Comparison of ENCODE assay signal across 1 cellular context in genomic region chr4:74930166-74930565, GRCh38.
TF ChIP-seq lines count a peak whose summit lies in the region.

No MANE protein-coding gene starts in this region.

TF ChIP-seq in GM12878, 131 proteins besides CTCF, POLR2A, EP300 and RAD21 (continued from another document and continues in another):
- TF ChIP-seq MXI1 (IDR thresholded peaks at IDR 0.05; ENCODE audit: low read depth, low read length) = no peak
- no peak for TF ChIP-seq ZNF622 (IDR thresholded peaks at IDR 0.05)
- no peak for TF ChIP-seq STAT3 (IDR thresholded peaks at IDR 0.05; ENCODE audit: low read depth, low read length)
- TF ChIP-seq MEF2B (IDR thresholded peaks at IDR 0.05; ENCODE audit: partially characterized antibody, poor library complexity, severe bottlenecking) = no peak
- TF ChIP-seq CHD4 (IDR thresholded peaks at IDR 0.05) = no peak
- peak; percentile 66; the same call in 1 of the 2 replicates for TF ChIP-seq ATF2 (IDR thresholded peaks at IDR 0.05; ENCODE audit: low read length)
- TF ChIP-seq ZNF384 (IDR thresholded peaks at IDR 0.05; ENCODE audit: borderline replicate concordance, low read depth, low read length) = no peak
- TF ChIP-seq CBX5 (IDR thresholded peaks at IDR 0.05; ENCODE audit: low read depth) = no peak
- TF ChIP-seq RELA (IDR thresholded peaks at IDR 0.05; ENCODE audit: borderline replicate concordance, partially characterized antibody) = no peak
- no peak for TF ChIP-seq ZNF217 (IDR thresholded peaks at IDR 0.05)
- TF ChIP-seq FOXM1 (IDR thresholded peaks at IDR 0.05; ENCODE audit: low read depth, low read length) = peak; percentile 72
- no peak for TF ChIP-seq SP1 (IDR thresholded peaks at IDR 0.05; ENCODE audit: low read depth, low read length)
- TF ChIP-seq, protein P1, sequence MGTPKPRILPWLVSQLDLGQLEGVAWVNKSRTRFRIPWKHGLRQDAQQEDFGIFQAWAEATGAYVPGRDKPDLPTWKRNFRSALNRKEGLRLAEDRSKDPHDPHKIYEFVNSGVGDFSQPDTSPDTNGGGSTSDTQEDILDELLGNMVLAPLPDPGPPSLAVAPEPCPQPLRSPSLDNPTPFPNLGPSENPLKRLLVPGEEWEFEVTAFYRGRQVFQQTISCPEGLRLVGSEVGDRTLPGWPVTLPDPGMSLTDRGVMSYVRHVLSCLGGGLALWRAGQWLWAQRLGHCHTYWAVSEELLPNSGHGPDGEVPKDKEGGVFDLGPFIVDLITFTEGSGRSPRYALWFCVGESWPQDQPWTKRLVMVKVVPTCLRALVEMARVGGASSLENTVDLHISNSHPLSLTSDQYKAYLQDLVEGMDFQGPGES (IDR thresholded peaks at IDR 0.05) = no peak
- TF ChIP-seq SMARCA5 (IDR thresholded peaks at IDR 0.05) = no peak
- TF ChIP-seq, protein P2, sequence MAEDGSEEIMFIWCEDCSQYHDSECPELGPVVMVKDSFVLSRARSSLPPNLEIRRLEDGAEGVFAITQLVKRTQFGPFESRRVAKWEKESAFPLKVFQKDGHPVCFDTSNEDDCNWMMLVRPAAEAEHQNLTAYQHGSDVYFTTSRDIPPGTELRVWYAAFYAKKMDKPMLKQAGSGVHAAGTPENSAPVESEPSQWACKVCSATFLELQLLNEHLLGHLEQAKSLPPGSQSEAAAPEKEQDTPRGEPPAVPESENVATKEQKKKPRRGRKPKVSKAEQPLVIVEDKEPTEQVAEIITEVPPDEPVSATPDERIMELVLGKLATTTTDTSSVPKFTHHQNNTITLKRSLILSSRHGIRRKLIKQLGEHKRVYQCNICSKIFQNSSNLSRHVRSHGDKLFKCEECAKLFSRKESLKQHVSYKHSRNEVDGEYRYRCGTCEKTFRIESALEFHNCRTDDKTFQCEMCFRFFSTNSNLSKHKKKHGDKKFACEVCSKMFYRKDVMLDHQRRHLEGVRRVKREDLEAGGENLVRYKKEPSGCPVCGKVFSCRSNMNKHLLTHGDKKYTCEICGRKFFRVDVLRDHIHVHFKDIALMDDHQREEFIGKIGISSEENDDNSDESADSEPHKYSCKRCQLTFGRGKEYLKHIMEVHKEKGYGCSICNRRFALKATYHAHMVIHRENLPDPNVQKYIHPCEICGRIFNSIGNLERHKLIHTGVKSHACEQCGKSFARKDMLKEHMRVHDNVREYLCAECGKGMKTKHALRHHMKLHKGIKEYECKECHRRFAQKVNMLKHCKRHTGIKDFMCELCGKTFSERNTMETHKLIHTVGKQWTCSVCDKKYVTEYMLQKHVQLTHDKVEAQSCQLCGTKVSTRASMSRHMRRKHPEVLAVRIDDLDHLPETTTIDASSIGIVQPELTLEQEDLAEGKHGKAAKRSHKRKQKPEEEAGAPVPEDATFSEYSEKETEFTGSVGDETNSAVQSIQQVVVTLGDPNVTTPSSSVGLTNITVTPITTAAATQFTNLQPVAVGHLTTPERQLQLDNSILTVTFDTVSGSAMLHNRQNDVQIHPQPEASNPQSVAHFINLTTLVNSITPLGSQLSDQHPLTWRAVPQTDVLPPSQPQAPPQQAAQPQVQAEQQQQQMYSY (CRISPR knock-in tag; IDR thresholded peaks at IDR 0.05) = no peak
- peak; percentile 73 for TF ChIP-seq MTA2 (IDR thresholded peaks at IDR 0.05; ENCODE audit: low read depth)
- no peak for TF ChIP-seq SRF (IDR thresholded peaks at IDR 0.05; ENCODE audit: low read depth in 2 of 2, low read length in 2 of 2)
- peak; percentile 79; the same call in 1 of the 2 replicates for TF ChIP-seq IRF4 (IDR thresholded peaks at IDR 0.05; ENCODE audit: low read depth, low read length)
- no peak for TF ChIP-seq GATAD2B (conservative IDR thresholded peaks at IDR 0.05; ENCODE audit: low read depth)
- TF ChIP-seq USF1 (IDR thresholded peaks at IDR 0.05; ENCODE audit: borderline replicate concordance, extremely low read length, insufficient read depth, low read depth, low read length) = no peak
- peak; percentile 71 to 80 for TF ChIP-seq IKZF2 (IDR thresholded peaks at IDR 0.05)
- TF ChIP-seq SUPT20H (IDR thresholded peaks at IDR 0.05; ENCODE audit: borderline replicate concordance, control insufficient read depth, low read depth, low read length) = no peak
- no peak for TF ChIP-seq KDM1A (IDR thresholded peaks at IDR 0.05; ENCODE audit: borderline replicate concordance)
- peak in 1 of 2 experiments; percentile 91; a peak in 2 of 4 replicates for TF ChIP-seq ETV6 (conservative IDR thresholded peaks at IDR 0.05 in 1 of 2, IDR thresholded peaks at IDR 0.05 in 1 of 2; ENCODE audit: borderline replicate concordance in 1 of 2, low read depth in 1 of 2)
- TF ChIP-seq ESRRA (IDR thresholded peaks at IDR 0.05; ENCODE audit: low read length) = no peak
- TF ChIP-seq ZNF274 (IDR thresholded peaks at IDR 0.05; ENCODE audit: insufficient read depth, insufficient read length) = no peak
- TF ChIP-seq SUZ12 (IDR thresholded peaks at IDR 0.05; ENCODE audit: unreplicated experiment) = no peak
- no peak for TF ChIP-seq ZNF592 (IDR thresholded peaks at IDR 0.05)
- TF ChIP-seq EGR1 (IDR thresholded peaks at IDR 0.05; ENCODE audit: borderline replicate concordance in 1 of 2, low read depth in 2 of 2, low read length in 2 of 2) = no peak
- no peak for TF ChIP-seq MYB (IDR thresholded peaks at IDR 0.05; ENCODE audit: borderline replicate concordance, low read depth, low read length)
- TF ChIP-seq IRF5 (IDR thresholded peaks at IDR 0.05; ENCODE audit: borderline replicate concordance) = no peak
- TF ChIP-seq ZNF24 (IDR thresholded peaks at IDR 0.05) = no peak
- TF ChIP-seq CBX3 (IDR thresholded peaks at IDR 0.05; ENCODE audit: borderline replicate concordance, low read depth) = no peak
- no peak for TF ChIP-seq KLF5 (IDR thresholded peaks at IDR 0.05; ENCODE audit: partially characterized antibody)
- TF ChIP-seq MTA3 (IDR thresholded peaks at IDR 0.05; ENCODE audit: borderline replicate concordance, low read length) = peak; percentile 34; the same call in 1 of the 2 replicates
- no peak for TF ChIP-seq RCOR1 (conservative IDR thresholded peaks at IDR 0.05; ENCODE audit: low read depth, low read length)
- TF ChIP-seq, protein P3, sequence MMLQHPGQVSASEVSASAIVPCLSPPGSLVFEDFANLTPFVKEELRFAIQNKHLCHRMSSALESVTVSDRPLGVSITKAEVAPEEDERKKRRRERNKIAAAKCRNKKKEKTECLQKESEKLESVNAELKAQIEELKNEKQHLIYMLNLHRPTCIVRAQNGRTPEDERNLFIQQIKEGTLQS (IDR thresholded peaks at IDR 0.05; ENCODE audit: borderline replicate concordance, extremely low read depth, low read depth, low read length) = no peak
- TF ChIP-seq SREBF1 (IDR thresholded peaks at IDR 0.05; ENCODE audit: low read length) = no peak
- no peak for TF ChIP-seq SMAD1 (IDR thresholded peaks at IDR 0.05; ENCODE audit: low read depth, partially characterized antibody)
- peak; percentile 86 for TF ChIP-seq JUNB (IDR thresholded peaks at IDR 0.05)
- no peak for TF ChIP-seq JUND (IDR thresholded peaks at IDR 0.05; ENCODE audit: low read depth, low read length)
- TF ChIP-seq BMI1 (IDR thresholded peaks at IDR 0.05; ENCODE audit: borderline replicate concordance) = peak; percentile 55; the same call in 1 of the 2 replicates
- TF ChIP-seq DPF2 (IDR thresholded peaks at IDR 0.05) = peak; percentile 85
- TF ChIP-seq ATF7 (IDR thresholded peaks at IDR 0.05; ENCODE audit: low read depth) = no peak
- TF ChIP-seq NFYA (IDR thresholded peaks at IDR 0.05; ENCODE audit: borderline replicate concordance, low read depth, low read length) = no peak
- TF ChIP-seq, protein P4, sequence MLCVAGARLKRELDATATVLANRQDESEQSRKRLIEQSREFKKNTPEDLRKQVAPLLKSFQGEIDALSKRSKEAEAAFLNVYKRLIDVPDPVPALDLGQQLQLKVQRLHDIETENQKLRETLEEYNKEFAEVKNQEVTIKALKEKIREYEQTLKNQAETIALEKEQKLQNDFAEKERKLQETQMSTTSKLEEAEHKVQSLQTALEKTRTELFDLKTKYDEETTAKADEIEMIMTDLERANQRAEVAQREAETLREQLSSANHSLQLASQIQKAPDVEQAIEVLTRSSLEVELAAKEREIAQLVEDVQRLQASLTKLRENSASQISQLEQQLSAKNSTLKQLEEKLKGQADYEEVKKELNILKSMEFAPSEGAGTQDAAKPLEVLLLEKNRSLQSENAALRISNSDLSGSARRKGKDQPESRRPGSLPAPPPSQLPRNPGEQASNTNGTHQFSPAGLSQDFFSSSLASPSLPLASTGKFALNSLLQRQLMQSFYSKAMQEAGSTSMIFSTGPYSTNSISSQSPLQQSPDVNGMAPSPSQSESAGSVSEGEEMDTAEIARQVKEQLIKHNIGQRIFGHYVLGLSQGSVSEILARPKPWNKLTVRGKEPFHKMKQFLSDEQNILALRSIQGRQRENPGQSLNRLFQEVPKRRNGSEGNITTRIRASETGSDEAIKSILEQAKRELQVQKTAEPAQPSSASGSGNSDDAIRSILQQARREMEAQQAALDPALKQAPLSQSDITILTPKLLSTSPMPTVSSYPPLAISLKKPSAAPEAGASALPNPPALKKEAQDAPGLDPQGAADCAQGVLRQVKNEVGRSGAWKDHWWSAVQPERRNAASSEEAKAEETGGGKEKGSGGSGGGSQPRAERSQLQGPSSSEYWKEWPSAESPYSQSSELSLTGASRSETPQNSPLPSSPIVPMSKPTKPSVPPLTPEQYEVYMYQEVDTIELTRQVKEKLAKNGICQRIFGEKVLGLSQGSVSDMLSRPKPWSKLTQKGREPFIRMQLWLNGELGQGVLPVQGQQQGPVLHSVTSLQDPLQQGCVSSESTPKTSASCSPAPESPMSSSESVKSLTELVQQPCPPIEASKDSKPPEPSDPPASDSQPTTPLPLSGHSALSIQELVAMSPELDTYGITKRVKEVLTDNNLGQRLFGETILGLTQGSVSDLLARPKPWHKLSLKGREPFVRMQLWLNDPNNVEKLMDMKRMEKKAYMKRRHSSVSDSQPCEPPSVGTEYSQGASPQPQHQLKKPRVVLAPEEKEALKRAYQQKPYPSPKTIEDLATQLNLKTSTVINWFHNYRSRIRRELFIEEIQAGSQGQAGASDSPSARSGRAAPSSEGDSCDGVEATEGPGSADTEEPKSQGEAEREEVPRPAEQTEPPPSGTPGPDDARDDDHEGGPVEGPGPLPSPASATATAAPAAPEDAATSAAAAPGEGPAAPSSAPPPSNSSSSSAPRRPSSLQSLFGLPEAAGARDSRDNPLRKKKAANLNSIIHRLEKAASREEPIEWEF (IDR thresholded peaks at IDR 0.05; ENCODE audit: insufficient replicate concordance, low read depth, low read length) = no peak
- TF ChIP-seq TCF3 (IDR thresholded peaks at IDR 0.05; ENCODE audit: borderline replicate concordance, insufficient read depth, low read depth, low read length) = no peak
- TF ChIP-seq FOS (IDR thresholded peaks at IDR 0.05; ENCODE audit: borderline replicate concordance, extremely low read depth, insufficient read length) = no peak
- TF ChIP-seq, protein P5, sequence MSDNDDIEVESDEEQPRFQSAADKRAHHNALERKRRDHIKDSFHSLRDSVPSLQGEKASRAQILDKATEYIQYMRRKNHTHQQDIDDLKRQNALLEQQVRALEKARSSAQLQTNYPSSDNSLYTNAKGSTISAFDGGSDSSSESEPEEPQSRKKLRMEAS (IDR thresholded peaks at IDR 0.05; ENCODE audit: low read depth, low read length) = no peak
- no peak for TF ChIP-seq RB1 (IDR thresholded peaks at IDR 0.05; ENCODE audit: borderline replicate concordance)
